Comparison of ENCODE assay signal across 8 cellular contexts in the genomic region with DNA sequence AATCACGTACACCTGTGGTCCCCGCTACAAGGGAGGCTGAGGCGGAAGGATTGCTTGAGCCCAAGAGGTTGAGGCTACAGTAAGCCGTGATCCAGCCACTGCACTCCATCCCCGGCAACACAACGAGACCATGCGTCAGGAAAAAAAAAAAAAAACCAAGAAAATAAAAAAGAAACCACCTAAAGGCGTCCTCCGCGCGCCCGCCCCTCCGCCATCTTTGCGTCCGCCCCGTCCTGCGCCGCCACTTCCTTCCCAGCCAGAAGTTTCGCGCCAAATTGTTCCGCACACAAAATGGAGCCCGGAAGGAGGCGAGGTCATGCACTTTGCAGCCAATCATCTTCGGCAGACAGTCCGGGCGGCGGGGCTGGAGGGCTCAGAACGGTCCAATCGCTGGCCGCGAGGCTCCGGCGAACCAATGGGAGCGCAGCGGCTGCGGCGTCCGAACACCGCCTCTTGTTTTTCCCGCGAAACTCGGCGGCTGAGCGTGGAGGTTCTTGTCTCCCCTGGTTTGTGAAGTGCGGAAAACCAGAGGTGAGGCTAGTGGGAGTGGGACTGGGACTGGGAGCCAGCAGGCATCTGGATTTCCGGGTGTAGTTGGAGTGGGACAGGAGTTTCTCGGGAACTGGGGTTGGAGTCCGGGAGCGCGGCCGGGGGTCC. TPM values are rescaled to one million over a fixed set of nuclear protein-coding genes. Genes with fewer than 3 reads are reported as not detected.
DNase-seq lines count a peak whose midpoint lies in the region; ATAC-seq and TF ChIP-seq lines count a peak whose summit lies in the region.

A gene (plus strand): TSS at position 463 of the 657 bp plus-strand sequence. CDS start 299 bp downstream, outside the sequence.

- TF ChIP-seq POLR2A in Peyer's patch (IDR thresholded peaks at IDR 0.05) (no peak), esophagus muscularis mucosa (IDR thresholded peaks at IDR 0.05; ENCODE audit: low read depth) (no peak)

- H3K27me3 ChIP-seq in Peyer's patch = no peaks in the 10 kb centered on the region
- H3K27me3 ChIP-seq in esophagus muscularis mucosa = no peaks in the 10 kb centered on the region
- no peaks in the 10 kb centered on the region for H3K27me3 ChIP-seq in muscle layer of duodenum (ENCODE audit: low read depth, low read length)

- TF ChIP-seq CTCF in Peyer's patch (IDR thresholded peaks at IDR 0.05) (no peak), esophagus muscularis mucosa (IDR thresholded peaks at IDR 0.05) (no peak)

- H3K36me3 ChIP-seq in Peyer's patch (peaks cover 0 to 16% (median 0%) of the 10 kb centered on the region in 3 donors), esophagus muscularis mucosa (peaks cover 0 to 33% (median 19%) of the 10 kb centered on the region in 4 donors), muscle layer of duodenum (ENCODE audit: control insufficient read depth in 1 of 2, insufficient read depth in 2 of 2, low read length in 2 of 2) (peaks cover 5 to 18% of the 10 kb centered on the region in 2 donors)

- peak; percentile 90 for ATAC-seq in GM21717 (IDR thresholded peaks at IDR 0.05; ENCODE audit: unreplicated experiment)

- H3K9me3 ChIP-seq in Peyer's patch (no peaks in the 10 kb centered on the region), esophagus muscularis mucosa (no peaks in the 10 kb centered on the region), muscle layer of duodenum (ENCODE audit: control insufficient read depth in 1 of 2, low read length in 2 of 2) (no peaks in the 10 kb centered on the region)

- DNase-seq in DMS153 treated with DMSO at 0.1 percent for 48 hours (lab: John Stamatoyannopoulos, UW; ENCODE audit: unreplicated experiment) (peak; percentile 95), KG1 (lab: John Stamatoyannopoulos, UW) (peak; percentile 93), Peyer's patch (peak; percentile 97 to 99 (median 97)), esophagus muscularis mucosa (ENCODE audit: extremely low spot score) (peak; percentile 99)
- DNase-seq in activated T-cell treated with anti-CD3 and anti-CD28 coated beads, Interleukin-2, amount 50 U/mL, for 48 hours = peak; percentile 97 to 98
- DNase-seq in stimulated activated CD8-positive, alpha-beta memory T cell treated with anti-CD3 and anti-CD28 coated beads, Interleukin-7, amount 100 ng/mL, for 4 hours (ENCODE audit: low read depth in 2 of 2) = peak; percentile 95

- H3K4me1 ChIP-seq in Peyer's patch (peaks cover 0 to 13% (median 6%) of the 10 kb centered on the region in 4 donors), esophagus muscularis mucosa (peaks cover 8 to 20% (median 16%) of the 10 kb centered on the region in 4 donors), muscle layer of duodenum (ENCODE audit: control insufficient read depth in 1 of 2, insufficient read depth in 2 of 2, low read length in 2 of 2) (peaks cover 0 to 9% of the 10 kb centered on the region in 2 donors)

- H3K4me3 ChIP-seq in Peyer's patch (peak within 1 kb of the TSS; percentile 74 to 98 (median 89)), esophagus muscularis mucosa (peak within 1 kb of the TSS; percentile 74 to 90 (median 84)), muscle layer of duodenum (ENCODE audit: low read depth in 1 of 2, low read length in 2 of 2) (peak within 1 kb of the TSS; percentile 86 to 100)

- 5% methylated on average over 27 of the region's 51 CpGs for WGBS in esophagus muscularis mucosa

- no peak for TF ChIP-seq EP300 in esophagus muscularis mucosa (IDR thresholded peaks at IDR 0.05)

- intact Hi-C loops in esophagus muscularis mucosa (cut with DNase I) = no loop called here

- H3K27ac ChIP-seq in Peyer's patch (peak within 1 kb of the TSS; percentile 15 to 88 (median 66)), esophagus muscularis mucosa (replicated peaks in 1 of 4) (peak within 1 kb of the TSS; percentile 46 to 76 (median 66)), muscle layer of duodenum (ENCODE audit: low read length) (no peak within 1 kb of the TSS)

RNA-seq across cellular contexts. Expression of the gene that starts here (rescaled TPM):
- 100 to 1,000 TPM in 1 of 4 donors, 10 to 100 TPM in 3; 16.5 to 102 (median 21.5) TPM for total RNA-seq in Peyer's patch
- total RNA-seq in esophagus muscularis mucosa = 10 to 100 TPM in 3 of 4 donors, 1 to 10 TPM in 1; 9.1 to 22.2 (median 16.4) TPM
